ENCODE assay signal across 21 cellular contexts in genomic region chr14:104780513-104781030, GRCh38.
"Had no signal": no experiment of that assay in that cellular context is flagged by ENCODE, and none has a peak within 500 bp of the region (broad histone marks: within the 10 kb centered on the region; RNA-seq: fewer than 3 reads in every experiment).

No MANE protein-coding gene starts in this region.

- DNase-seq: IMR-90, Karpas-422, KG1, MG63, NCI-H1092, NCI-H1105 treated with DMSO at 0.1 percent for 48 hours, NCI-H1417 treated with DMSO at 0.1 percent for 48 hours, NCI-H187, NCI-H2029, NCI-H2081 treated with DMSO at 0.1 percent for 48 hours, NCI-H2171, NCI-H226, NCI-H446, NCI-H510A, NCI-H524 treated with DMSO at 0.1 percent for 48 hours, NCI-H774, RPMI8226, SHP77, SK-N-SH had no signal

- H3K9me3 ChIP-seq: MG63, SK-N-SH had no signal

- ATAC-seq: HepG2 had no signal

- H3K36me3 ChIP-seq: MG63 had no signal

- FAIRE-seq: HepG2, RCC 7860 had no signal

- H3K4me2 ChIP-seq: SK-N-SH had no signal

- H3K27me3 ChIP-seq: MG63 had no signal

- H3K4me3 ChIP-seq: MG63 had no signal

- H3K9ac ChIP-seq: SK-N-SH had no signal
